Comparison of ENCODE assay signal across 8 cellular contexts in genomic region chr9:16133556-16134227, GRCh38.
DNase-seq lines count a peak whose midpoint lies in the region; ATAC-seq and TF ChIP-seq lines count a peak whose summit lies in the region.

No MANE protein-coding gene starts in this region.

- H3K36me3 ChIP-seq in cardiac muscle cell (no peaks in the 10 kb centered on the region), right atrium auricular region (no peaks in the 10 kb centered on the region), neutrophil (no peaks in the 10 kb centered on the region)

- no peaks in the 10 kb centered on the region for H3K9me3 ChIP-seq in cardiac muscle cell (ENCODE audit: low read depth)
- H3K9me3 ChIP-seq in right atrium auricular region: no peaks in the 10 kb centered on the region
- no peaks in the 10 kb centered on the region for H3K9me3 ChIP-seq in neutrophil

- H3K27me3 ChIP-seq in cardiac muscle cell: no peaks in the 10 kb centered on the region
- H3K27me3 ChIP-seq in right atrium auricular region: no peaks in the 10 kb centered on the region
- no peaks in the 10 kb centered on the region for H3K27me3 ChIP-seq in neutrophil

- TF ChIP-seq CTCF in cardiac muscle cell (IDR thresholded peaks at IDR 0.05; ENCODE audit: low read depth, low read length): peak; percentile 61
- peak in 1 of 2 donors; percentile 65 for TF ChIP-seq CTCF in right atrium auricular region (IDR thresholded peaks at IDR 0.05)
- peak; percentile 77; the same call in 1 of the 2 replicates for TF ChIP-seq CTCF in RWPE1 (conservative IDR thresholded peaks at IDR 0.05; ENCODE audit: low read depth)
- peak; percentile 12 for TF ChIP-seq CTCF in neutrophil (IDR thresholded peaks at IDR 0.05)

- ATAC-seq in GM21619 (IDR thresholded peaks at IDR 0.05; ENCODE audit: unreplicated experiment): peak; percentile 83
- no peak for ATAC-seq in stimulated activated memory B cell treated with anti-CD40 and anti-IgM and Interleukin-4, amounts not matched to agents 10 μg/mL and 1 μg/mL and 100 μg/mL, for 72 hours

- no peak overlapping the region for H3K4me3 ChIP-seq in cardiac muscle cell
- H3K4me3 ChIP-seq in right atrium auricular region: no peak overlapping the region
- H3K4me3 ChIP-seq in neutrophil (ENCODE audit: low read depth in 1 of 2, low read length in 1 of 2): no peak overlapping the region

- H3K27me3 Mint-ChIP-seq in stimulated activated memory B cell treated with anti-CD40 and anti-IgM and Interleukin-4, amounts not matched to agents 10 μg/mL and 1 μg/mL and 100 μg/mL, for 72 hours: peaks cover 8% of the 10 kb centered on the region

- H3K9me3 Mint-ChIP-seq in stimulated activated memory B cell treated with anti-CD40 and anti-IgM and Interleukin-4, amounts not matched to agents 10 μg/mL and 1 μg/mL and 100 μg/mL, for 72 hours: peaks cover 3% of the 10 kb centered on the region

- H3K4me1 ChIP-seq in cardiac muscle cell (ENCODE audit: low read depth) (no peaks in the 10 kb centered on the region), right atrium auricular region (peaks cover 0 to 4% of the 10 kb centered on the region in 2 donors), neutrophil (ENCODE audit: control insufficient read depth in 1 of 2, insufficient read depth in 1 of 2, low read depth in 1 of 2, low read length in 1 of 2) (no peaks in the 10 kb centered on the region)

- CTCF ChIA-PET in RWPE1 (lab: Yijun Ruan, JAX): interaction anchor here (0.5 to 1.3 kb wide), 8 partner anchors 12 to 487 kb away, joined by 3 to 5 read pairs (median 4); no protein-coding TSS in a partner anchor

- H3K27ac Mint-ChIP-seq in stimulated activated memory B cell treated with anti-CD40 and anti-IgM and Interleukin-4, amounts not matched to agents 10 μg/mL and 1 μg/mL and 100 μg/mL, for 72 hours: no peak overlapping the region

- POLR2A ChIA-PET in RWPE1 (lab: Yijun Ruan, JAX; ENCODE audit: low non-redundant PET): no interaction called here

- H3K4me3 Mint-ChIP-seq in stimulated activated memory B cell treated with anti-CD40 and anti-IgM and Interleukin-4, amounts not matched to agents 10 μg/mL and 1 μg/mL and 100 μg/mL, for 72 hours: no peak overlapping the region

- DNase-seq in cardiac muscle cell (ENCODE audit: low read depth in 1 of 2, low spot score in 1 of 2): peak; percentile 76 to 82
- DNase-seq in right atrium auricular region (ENCODE audit: low spot score): no peak
- peak in 46 of 76 experiments; percentile 1 to 66 (median 22) for DNase-seq in HUDEP-2 (lab: John Stamatoyannopoulos, UW; ENCODE audit: unreplicated experiment in 76 of 76)
- peak; percentile 77 for DNase-seq in RWPE1 (ENCODE audit: low spot score)
- peak; percentile 48 for DNase-seq in fibroblast of gingiva (ENCODE audit: low read depth)

- H3K27ac ChIP-seq in cardiac muscle cell (no peak overlapping the region), right atrium auricular region (no peak overlapping the region), RWPE1 (no peak overlapping the region), neutrophil (no peak overlapping the region)

- H3K36me3 Mint-ChIP-seq in stimulated activated memory B cell treated with anti-CD40 and anti-IgM and Interleukin-4, amounts not matched to agents 10 μg/mL and 1 μg/mL and 100 μg/mL, for 72 hours: no peaks in the 10 kb centered on the region

- no peaks in the 10 kb centered on the region for H3K4me1 Mint-ChIP-seq in stimulated activated memory B cell treated with anti-CD40 and anti-IgM and Interleukin-4, amounts not matched to agents 10 μg/mL and 1 μg/mL and 100 μg/mL, for 72 hours
